6 cellular contexts compared by ENCODE assay signal in the genomic region with DNA sequence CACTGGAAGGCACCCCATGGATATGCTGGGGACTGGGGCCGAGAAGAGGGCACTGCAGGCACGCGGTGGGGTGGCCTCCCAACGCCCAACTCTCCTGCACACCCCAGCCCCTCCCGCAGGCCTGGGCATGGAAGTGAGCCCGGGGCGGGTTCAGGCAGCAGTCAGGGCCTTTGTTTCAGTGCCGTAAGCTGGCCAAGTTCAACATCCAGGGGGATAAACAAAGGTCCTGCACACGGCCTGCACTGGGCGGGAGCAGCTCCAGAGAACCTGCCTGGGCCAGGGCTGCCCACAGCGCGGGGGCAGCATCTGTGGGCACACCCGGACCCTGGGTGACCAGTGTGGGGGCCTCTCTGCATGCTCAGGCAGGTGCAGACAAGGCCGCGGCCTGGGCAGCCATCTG.
DNase-seq lines count a peak whose midpoint lies in the region; ATAC-seq and TF ChIP-seq lines count a peak whose summit lies in the region.
"Not testable (repeated sequence)": the region's sequence is repeated elsewhere in the genome, so short reads cannot be mapped to it uniquely, and the experiment has no call there.

No MANE protein-coding gene starts in this region.

- ATAC-seq in esophagus mucosa (peak; percentile 68), left cardiac atrium (peak in 1 of 2 donors; percentile 59), left lung (peak; percentile 23), sciatic nerve (peak; percentile 58)
- ATAC-seq in lung (ENCODE audit: insufficient read depth, low FRiP score): not testable (repeated sequence)

- peak; percentile 19 for DNase-seq in left cardiac atrium
- peak in 1 of 2 donors; percentile 15 for DNase-seq in left lung
- peak; percentile 6 for DNase-seq in lung (ENCODE audit: low spot score)
- DNase-seq in sciatic nerve (ENCODE audit: low spot score): peak; percentile 5
- peak; percentile 23 for DNase-seq in ureter (ENCODE audit: low spot score)

- not testable (repeated sequence) for H3K4me1 ChIP-seq in left lung; lung (ENCODE audit: control insufficient read depth in 2 of 2, insufficient read depth in 2 of 2, low read length in 2 of 2)

- TF ChIP-seq CTCF in left lung (IDR thresholded peaks at IDR 0.05); lung (IDR thresholded peaks at IDR 0.05; ENCODE audit: control extremely low read depth, extremely low read depth): not testable (repeated sequence)

- not testable (repeated sequence) for H3K4me3 ChIP-seq in left lung, lung

- H3K9me3 ChIP-seq in left lung; lung (ENCODE audit: control insufficient read depth in 2 of 2, insufficient read depth in 1 of 2, low read length in 1 of 2): not testable (repeated sequence)

- H3K36me3 ChIP-seq in left lung; lung (ENCODE audit: control insufficient read depth in 2 of 2, insufficient read depth in 2 of 2, low read length in 2 of 2): not testable (repeated sequence)

- 64 to 100% methylated on average over 3 to 6 of the region's 15 CpGs for WGBS in lung, 2 donors

- intact Hi-C loops in left cardiac atrium (cut with DNase I); left lung (cut with DNase I); sciatic nerve (cut with DNase I): not testable (repeated sequence)

- H3K27ac ChIP-seq in left lung; lung (ENCODE audit: low read depth in 1 of 2, low read length in 1 of 2): not testable (repeated sequence)

- not testable (repeated sequence) for H3K27me3 ChIP-seq in left lung; lung (ENCODE audit: control insufficient read depth, insufficient read depth)
